Comparison of ENCODE assay signal across 8 cellular contexts in genomic region chr11:124865181-124865901, GRCh38. TPM values are rescaled to one million over a fixed set of nuclear protein-coding genes. Genes with fewer than 3 reads are reported as not detected.
A peak's percentile ranks its signal among the peaks of the same experiment; 100 is the strongest.
DNase-seq lines count a peak whose midpoint lies in the region; ATAC-seq, FAIRE-seq and TF ChIP-seq lines count a peak whose summit lies in the region.

A gene with protein sequence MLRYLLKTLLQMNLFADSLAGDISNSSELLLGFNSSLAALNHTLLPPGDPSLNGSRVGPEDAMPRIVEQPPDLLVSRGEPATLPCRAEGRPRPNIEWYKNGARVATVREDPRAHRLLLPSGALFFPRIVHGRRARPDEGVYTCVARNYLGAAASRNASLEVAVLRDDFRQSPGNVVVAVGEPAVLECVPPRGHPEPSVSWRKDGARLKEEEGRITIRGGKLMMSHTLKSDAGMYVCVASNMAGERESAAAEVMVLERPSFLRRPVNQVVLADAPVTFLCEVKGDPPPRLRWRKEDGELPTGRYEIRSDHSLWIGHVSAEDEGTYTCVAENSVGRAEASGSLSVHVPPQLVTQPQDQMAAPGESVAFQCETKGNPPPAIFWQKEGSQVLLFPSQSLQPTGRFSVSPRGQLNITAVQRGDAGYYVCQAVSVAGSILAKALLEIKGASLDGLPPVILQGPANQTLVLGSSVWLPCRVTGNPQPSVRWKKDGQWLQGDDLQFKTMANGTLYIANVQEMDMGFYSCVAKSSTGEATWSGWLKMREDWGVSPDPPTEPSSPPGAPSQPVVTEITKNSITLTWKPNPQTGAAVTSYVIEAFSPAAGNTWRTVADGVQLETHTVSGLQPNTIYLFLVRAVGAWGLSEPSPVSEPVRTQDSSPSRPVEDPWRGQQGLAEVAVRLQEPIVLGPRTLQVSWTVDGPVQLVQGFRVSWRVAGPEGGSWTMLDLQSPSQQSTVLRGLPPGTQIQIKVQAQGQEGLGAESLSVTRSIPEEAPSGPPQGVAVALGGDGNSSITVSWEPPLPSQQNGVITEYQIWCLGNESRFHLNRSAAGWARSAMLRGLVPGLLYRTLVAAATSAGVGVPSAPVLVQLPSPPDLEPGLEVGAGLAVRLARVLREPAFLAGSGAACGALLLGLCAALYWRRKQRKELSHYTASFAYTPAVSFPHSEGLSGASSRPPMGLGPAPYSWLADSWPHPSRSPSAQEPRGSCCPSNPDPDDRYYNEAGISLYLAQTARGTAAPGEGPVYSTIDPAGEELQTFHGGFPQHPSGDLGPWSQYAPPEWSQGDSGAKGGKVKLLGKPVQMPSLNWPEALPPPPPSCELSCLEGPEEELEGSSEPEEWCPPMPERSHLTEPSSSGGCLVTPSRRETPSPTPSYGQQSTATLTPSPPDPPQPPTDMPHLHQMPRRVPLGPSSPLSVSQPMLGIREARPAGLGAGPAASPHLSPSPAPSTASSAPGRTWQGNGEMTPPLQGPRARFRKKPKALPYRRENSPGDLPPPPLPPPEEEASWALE (N-terminal part only) (plus strand): TSS chr11:124865432. CDS start chr11:124865578, 146 bp downstream.

- DNase-seq in activated effector memory CD4-positive, alpha-beta T cell treated with anti-CD3 and anti-CD28 coated beads, Interleukin-2, amount 50 U/mL, for 16 hours: peak; percentile 57
- no peak for DNase-seq in activated effector memory CD4-positive, alpha-beta T cell treated with Interleukin-2 at 50 U/mL for 16 hours
- DNase-seq in astrocyte (ENCODE audit: low read depth): no peak
- DNase-seq in kidney tubule cell (ENCODE audit: low spot score): peak; percentile 14
- no peak for DNase-seq in tibial artery
- DNase-seq in activated gamma-delta T cell treated with Interleukin-2 at 50 U/mL for 16 hours: no peak
- DNase-seq in AG08395 (ENCODE audit: low spot score): no peak

- H3K79me2 ChIP-seq in astrocyte (ENCODE audit: insufficient read depth, low read length): no peaks in the 10 kb centered on the region

- peaks cover 95% of the 10 kb centered on the region for H3K27me3 ChIP-seq in astrocyte (ENCODE audit: insufficient read depth, low read length)
- H3K27me3 ChIP-seq in tibial artery: peaks cover 16 to 94% of the 10 kb centered on the region in 2 donors

- no peak within 1 kb of the TSS for H3K27ac ChIP-seq in astrocyte (ENCODE audit: low read depth, low read length)
- H3K27ac ChIP-seq in tibial artery: no peak within 1 kb of the TSS

- peaks cover 5% of the 10 kb centered on the region for H3K9me3 ChIP-seq in astrocyte (ENCODE audit: insufficient read depth, low read depth, low read length)
- no peaks in the 10 kb centered on the region for H3K9me3 ChIP-seq in tibial artery

- ATAC-seq in GM21447 (IDR thresholded peaks at IDR 0.05; ENCODE audit: unreplicated experiment): no peak

- H3K36me3 ChIP-seq in astrocyte (ENCODE audit: insufficient read depth, low read length) (no peaks in the 10 kb centered on the region), tibial artery (no peaks in the 10 kb centered on the region)

- H3K4me1 ChIP-seq in astrocyte (ENCODE audit: insufficient read depth, low read length) (peaks cover 11% of the 10 kb centered on the region), tibial artery (peaks cover 0 to 56% (median 43%) of the 10 kb centered on the region in 4 donors)

- peaks cover 7% of the 10 kb centered on the region for H4K20me1 ChIP-seq in astrocyte (ENCODE audit: insufficient read depth, low read length)

- FAIRE-seq in astrocyte (lab: Jason Lieb, UNC): no peak

- TF ChIP-seq CTCF in astrocyte (IDR thresholded peaks at IDR 0.05; ENCODE audit: insufficient read depth, low read depth, low read length) (no peak), tibial artery (IDR thresholded peaks at IDR 0.05) (no peak)

- H3K27me3 Mint-ChIP-seq in astrocyte (ENCODE audit: low read depth, unreplicated experiment): peaks cover 94% of the 10 kb centered on the region

- H3K4me3 ChIP-seq in astrocyte (ENCODE audit: insufficient read depth, low read depth, low read length): peak within 1 kb of the TSS; percentile 22
- H3K4me3 ChIP-seq in tibial artery: peak within 1 kb of the TSS; percentile 9 to 44

- intact Hi-C loops in tibial artery (cut with DNase I; ENCODE audit: low total_unique reads): loop anchor here (5.0 kb wide), 1 partner anchor 198 kb away; no protein-coding TSS in a partner anchor

- peak within 1 kb of the TSS; percentile 72 for H3K4me2 ChIP-seq in astrocyte (ENCODE audit: low read length)

- peak within 1 kb of the TSS; percentile 59 for H2AFZ ChIP-seq in astrocyte (ENCODE audit: low read depth, low read length)

- H3K9me3 Mint-ChIP-seq in astrocyte (ENCODE audit: unreplicated experiment): peaks cover 2% of the 10 kb centered on the region

- peaks cover 1% of the 10 kb centered on the region for H3K36me3 Mint-ChIP-seq in astrocyte (ENCODE audit: low read depth, unreplicated experiment)

- no peak within 1 kb of the TSS for H3K27ac Mint-ChIP-seq in astrocyte (ENCODE audit: unreplicated experiment)

- H3K4me1 Mint-ChIP-seq in astrocyte (ENCODE audit: low read depth, unreplicated experiment): peaks cover 6% of the 10 kb centered on the region

- no peak within 1 kb of the TSS for H3K9ac ChIP-seq in astrocyte (ENCODE audit: low read length)

- peak within 1 kb of the TSS; percentile 34 for H3K4me3 Mint-ChIP-seq in astrocyte (ENCODE audit: unreplicated experiment)

RNA-seq across cellular contexts. Expression of the gene that starts here (rescaled TPM):
- 12.9 and 14.5 TPM in 2 replicates for total RNA-seq in astrocyte

Comparison
In these comparisons a context has a peak if more than half of its experiments do, and no peak if none do; other contexts are left out.
1. DNase-seq: peak in activated effector memory CD4-positive, alpha-beta T cell treated with anti-CD3 and anti-CD28 coated beads, Interleukin-2, amount 50 U/mL, for 16 hours (single experiment) and kidney tubule cell (single experiment); none in activated effector memory CD4-positive, alpha-beta T cell treated with Interleukin-2 at 50 U/mL for 16 hours (single experiment), astrocyte (single experiment), tibial artery (0 of 2), activated gamma-delta T cell treated with Interleukin-2 at 50 U/mL for 16 hours (single experiment) and AG08395 (single experiment).